In the genomic region with DNA sequence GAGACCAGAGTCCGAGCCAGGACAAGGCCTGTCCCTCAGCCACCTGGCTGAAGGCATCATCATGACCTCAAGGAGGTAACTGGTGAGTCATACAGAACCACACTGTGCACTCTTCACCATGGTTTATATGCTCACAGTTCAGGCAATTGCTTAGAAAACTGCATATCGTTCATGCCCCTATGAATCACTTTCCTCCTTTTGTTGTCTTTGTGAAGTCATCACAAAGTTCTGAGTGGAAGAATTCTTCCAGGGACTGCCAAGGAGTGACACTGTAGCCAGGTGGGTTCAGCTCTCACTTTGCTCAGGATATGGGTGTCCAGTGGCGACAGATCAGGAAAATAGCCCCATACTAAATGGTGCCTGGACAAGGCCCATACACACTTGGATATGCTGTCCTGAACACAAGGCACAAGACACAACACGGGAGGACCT, we compare ENCODE assay signal across 1 cellular context.
TF ChIP-seq lines count a peak whose summit lies in the region.

No MANE protein-coding gene starts in this region.

TF ChIP-seq in HEK293, 187 proteins besides CTCF, POLR2A, EP300 and RAD21 (continued from another document):
- TF ChIP-seq, protein P1, sequence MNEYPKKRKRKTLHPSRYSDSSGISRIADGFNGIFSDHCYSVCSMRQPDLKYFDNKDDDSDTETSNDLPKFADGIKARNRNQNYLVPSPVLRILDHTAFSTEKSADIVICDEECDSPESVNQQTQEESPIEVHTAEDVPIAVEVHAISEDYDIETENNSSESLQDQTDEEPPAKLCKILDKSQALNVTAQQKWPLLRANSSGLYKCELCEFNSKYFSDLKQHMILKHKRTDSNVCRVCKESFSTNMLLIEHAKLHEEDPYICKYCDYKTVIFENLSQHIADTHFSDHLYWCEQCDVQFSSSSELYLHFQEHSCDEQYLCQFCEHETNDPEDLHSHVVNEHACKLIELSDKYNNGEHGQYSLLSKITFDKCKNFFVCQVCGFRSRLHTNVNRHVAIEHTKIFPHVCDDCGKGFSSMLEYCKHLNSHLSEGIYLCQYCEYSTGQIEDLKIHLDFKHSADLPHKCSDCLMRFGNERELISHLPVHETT (tag by site-specific recombination; IDR thresholded peaks at IDR 0.05): peak; percentile 24; the same call in 1 of the 2 replicates
- TF ChIP-seq ZNF600 (tag by site-specific recombination; IDR thresholded peaks at IDR 0.05) (peak; percentile 62), SALL2 (tag by site-specific recombination; IDR thresholded peaks at IDR 0.05; ENCODE audit: borderline replicate concordance) (no peak), GLIS1 (tag by site-specific recombination; IDR thresholded peaks at IDR 0.05) (no peak; the same call in 1 of the 2 replicates), ZNF37A (tag by site-specific recombination; IDR thresholded peaks at IDR 0.05) (no peak), ZNF629 (tag by site-specific recombination; IDR thresholded peaks at IDR 0.05) (peak; percentile 91), ZNF121 (tag by site-specific recombination; IDR thresholded peaks at IDR 0.05) (no peak), ZNF560 (tag by site-specific recombination; IDR thresholded peaks at IDR 0.05; ENCODE audit: borderline replicate concordance) (no peak), KLF8 (tag by site-specific recombination; IDR thresholded peaks at IDR 0.05) (0 out of 2 replicates have a peak, but pooled peaks have one; percentile 14), ZNF664 (tag by site-specific recombination; IDR thresholded peaks at IDR 0.05) (no peak), ZNF76 (tag by site-specific recombination; IDR thresholded peaks at IDR 0.05; ENCODE audit: borderline replicate concordance, low read depth) (no peak), OVOL3 (tag by site-specific recombination; IDR thresholded peaks at IDR 0.05) (no peak), ZNF843 (tag by site-specific recombination; IDR thresholded peaks at IDR 0.05) (no peak), ZSCAN30 (tag by site-specific recombination; IDR thresholded peaks at IDR 0.05) (no peak), ZNF341 (tag by site-specific recombination; IDR thresholded peaks at IDR 0.05; ENCODE audit: low read depth) (no peak), ZNF747 (tag by site-specific recombination; IDR thresholded peaks at IDR 0.05) (no peak), ZBTB21 (tag by site-specific recombination; IDR thresholded peaks at IDR 0.05) (peak; percentile 45; the same call in 1 of the 2 replicates), BCL11A (tag by site-specific recombination; IDR thresholded peaks at IDR 0.05; ENCODE audit: low read depth) (no peak)
- TF ChIP-seq, protein P2, sequence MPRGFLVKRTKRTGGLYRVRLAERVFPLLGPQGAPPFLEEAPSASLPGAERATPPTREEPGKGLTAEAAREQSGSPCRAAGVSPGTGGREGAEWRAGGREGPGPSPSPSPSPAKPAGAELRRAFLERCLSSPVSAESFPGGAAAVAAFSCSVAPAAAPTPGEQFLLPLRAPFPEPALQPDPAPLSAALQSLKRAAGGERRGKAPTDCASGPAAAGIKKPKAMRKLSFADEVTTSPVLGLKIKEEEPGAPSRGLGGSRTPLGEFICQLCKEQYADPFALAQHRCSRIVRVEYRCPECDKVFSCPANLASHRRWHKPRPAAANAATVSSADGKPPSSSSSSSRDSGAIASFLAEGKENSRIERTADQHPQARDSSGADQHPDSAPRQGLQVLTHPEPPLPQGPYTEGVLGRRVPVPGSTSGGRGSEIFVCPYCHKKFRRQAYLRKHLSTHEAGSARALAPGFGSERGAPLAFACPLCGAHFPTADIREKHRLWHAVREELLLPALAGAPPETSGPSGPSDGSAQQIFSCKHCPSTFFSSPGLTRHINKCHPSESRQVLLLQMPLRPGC (tag by site-specific recombination; IDR thresholded peaks at IDR 0.05): peak; percentile 81; the same call in 1 of the 2 replicates
- TF ChIP-seq, protein P3, sequence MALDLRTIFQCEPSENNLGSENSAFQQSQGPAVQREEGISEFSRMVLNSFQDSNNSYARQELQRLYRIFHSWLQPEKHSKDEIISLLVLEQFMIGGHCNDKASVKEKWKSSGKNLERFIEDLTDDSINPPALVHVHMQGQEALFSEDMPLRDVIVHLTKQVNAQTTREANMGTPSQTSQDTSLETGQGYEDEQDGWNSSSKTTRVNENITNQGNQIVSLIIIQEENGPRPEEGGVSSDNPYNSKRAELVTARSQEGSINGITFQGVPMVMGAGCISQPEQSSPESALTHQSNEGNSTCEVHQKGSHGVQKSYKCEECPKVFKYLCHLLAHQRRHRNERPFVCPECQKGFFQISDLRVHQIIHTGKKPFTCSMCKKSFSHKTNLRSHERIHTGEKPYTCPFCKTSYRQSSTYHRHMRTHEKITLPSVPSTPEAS (tag by site-specific recombination; IDR thresholded peaks at IDR 0.05): no peak
- TF ChIP-seq, protein P4, sequence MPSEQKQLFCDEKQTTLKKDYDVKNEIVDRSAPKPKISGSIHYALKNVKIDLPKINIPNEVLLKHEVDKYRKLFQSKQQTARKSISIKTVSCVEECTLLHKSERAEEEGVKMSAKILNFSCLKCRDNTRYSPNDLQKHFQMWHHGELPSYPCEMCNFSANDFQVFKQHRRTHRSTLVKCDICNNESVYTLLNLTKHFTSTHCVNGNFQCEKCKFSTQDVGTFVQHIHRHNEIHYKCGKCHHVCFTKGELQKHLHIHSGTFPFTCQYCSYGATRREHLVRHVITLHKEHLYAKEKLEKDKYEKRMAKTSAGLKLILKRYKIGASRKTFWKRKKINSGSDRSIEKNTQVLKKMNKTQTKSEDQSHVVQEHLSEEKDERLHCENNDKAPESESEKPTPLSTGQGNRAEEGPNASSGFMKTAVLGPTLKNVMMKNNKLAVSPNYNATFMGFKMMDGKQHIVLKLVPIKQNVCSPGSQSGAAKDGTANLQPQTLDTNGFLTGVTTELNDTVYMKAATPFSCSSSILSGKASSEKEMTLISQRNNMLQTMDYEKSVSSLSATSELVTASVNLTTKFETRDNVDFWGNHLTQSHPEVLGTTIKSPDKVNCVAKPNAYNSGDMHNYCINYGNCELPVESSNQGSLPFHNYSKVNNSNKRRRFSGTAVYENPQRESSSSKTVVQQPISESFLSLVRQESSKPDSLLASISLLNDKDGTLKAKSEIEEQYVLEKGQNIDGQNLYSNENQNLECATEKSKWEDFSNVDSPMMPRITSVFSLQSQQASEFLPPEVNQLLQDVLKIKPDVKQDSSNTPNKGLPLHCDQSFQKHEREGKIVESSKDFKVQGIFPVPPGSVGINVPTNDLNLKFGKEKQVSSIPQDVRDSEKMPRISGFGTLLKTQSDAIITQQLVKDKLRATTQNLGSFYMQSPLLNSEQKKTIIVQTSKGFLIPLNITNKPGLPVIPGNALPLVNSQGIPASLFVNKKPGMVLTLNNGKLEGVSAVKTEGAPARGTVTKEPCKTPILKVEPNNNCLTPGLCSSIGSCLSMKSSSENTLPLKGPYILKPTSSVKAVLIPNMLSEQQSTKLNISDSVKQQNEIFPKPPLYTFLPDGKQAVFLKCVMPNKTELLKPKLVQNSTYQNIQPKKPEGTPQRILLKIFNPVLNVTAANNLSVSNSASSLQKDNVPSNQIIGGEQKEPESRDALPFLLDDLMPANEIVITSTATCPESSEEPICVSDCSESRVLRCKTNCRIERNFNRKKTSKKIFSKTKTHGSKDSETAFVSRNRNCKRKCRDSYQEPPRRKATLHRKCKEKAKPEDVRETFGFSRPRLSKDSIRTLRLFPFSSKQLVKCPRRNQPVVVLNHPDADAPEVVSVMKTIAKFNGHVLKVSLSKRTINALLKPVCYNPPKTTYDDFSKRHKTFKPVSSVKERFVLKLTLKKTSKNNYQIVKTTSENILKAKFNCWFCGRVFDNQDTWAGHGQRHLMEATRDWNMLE (tag by site-specific recombination; conservative IDR thresholded peaks at IDR 0.05; ENCODE audit: low read depth): no peak
- TF ChIP-seq, protein P5, sequence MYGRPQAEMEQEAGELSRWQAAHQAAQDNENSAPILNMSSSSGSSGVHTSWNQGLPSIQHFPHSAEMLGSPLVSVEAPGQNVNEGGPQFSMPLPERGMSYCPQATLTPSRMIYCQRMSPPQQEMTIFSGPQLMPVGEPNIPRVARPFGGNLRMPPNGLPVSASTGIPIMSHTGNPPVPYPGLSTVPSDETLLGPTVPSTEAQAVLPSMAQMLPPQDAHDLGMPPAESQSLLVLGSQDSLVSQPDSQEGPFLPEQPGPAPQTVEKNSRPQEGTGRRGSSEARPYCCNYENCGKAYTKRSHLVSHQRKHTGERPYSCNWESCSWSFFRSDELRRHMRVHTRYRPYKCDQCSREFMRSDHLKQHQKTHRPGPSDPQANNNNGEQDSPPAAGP (tag by site-specific recombination; IDR thresholded peaks at IDR 0.05): peak; percentile 75
- TF ChIP-seq, protein P6, sequence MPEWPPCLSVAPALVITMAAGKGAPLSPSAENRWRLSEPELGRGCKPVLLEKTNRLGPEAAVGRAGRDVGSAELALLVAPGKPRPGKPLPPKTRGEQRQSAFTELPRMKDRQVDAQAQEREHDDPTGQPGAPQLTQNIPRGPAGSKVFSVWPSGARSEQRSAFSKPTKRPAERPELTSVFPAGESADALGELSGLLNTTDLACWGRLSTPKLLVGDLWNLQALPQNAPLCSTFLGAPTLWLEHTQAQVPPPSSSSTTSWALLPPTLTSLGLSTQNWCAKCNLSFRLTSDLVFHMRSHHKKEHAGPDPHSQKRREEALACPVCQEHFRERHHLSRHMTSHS (tag by site-specific recombination; IDR thresholded peaks at IDR 0.05): no peak
